Comparison of ENCODE assay signal across 24 cellular contexts in the genomic region with DNA sequence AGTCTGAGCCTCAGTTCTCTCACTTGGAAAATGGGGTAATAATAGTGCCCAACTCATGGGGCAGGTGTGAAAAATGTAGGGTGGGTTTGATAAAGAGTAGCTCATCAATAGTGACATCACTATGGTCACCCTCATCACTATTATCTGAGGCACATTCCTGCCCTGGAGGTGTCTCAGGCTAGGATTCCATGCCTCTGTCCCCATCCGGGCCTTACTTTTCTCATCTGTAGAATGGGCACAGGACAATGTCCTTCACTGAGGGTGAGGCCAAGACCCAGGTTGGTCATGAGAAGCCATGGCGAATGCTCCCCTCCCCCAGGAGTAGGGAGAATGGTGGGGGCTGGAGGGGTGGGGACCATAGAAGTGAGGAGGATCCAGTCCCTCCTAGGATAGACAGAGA.
"Had no signal": no experiment of that assay in that cellular context is flagged by ENCODE, and none has a peak within 500 bp of the region (broad histone marks: within the 10 kb centered on the region; RNA-seq: fewer than 3 reads in every experiment).

No MANE protein-coding gene starts in this region.

- H3K27me3 ChIP-seq: colonic mucosa, dorsolateral prefrontal cortex, hepatocyte had no signal

- H3K27ac Mint-ChIP-seq: dendritic cell treated with granulocyte-macrophage colony-stimulating factor and Interleukin-4, amounts not matched to agents 40 ng/mL and 50 ng/mL, for 4 days; immature natural killer cell; mesothelial cell of epicardium had no signal

- H3K27ac ChIP-seq: colonic mucosa, dorsolateral prefrontal cortex, esophagus muscularis mucosa, foreskin keratinocyte, gastroesophageal sphincter, heart left ventricle, hepatocyte, left ventricle myocardium inferior, lower lobe of right lung had no signal

- H3K36me3 Mint-ChIP-seq: immature natural killer cell, mesothelial cell of epicardium had no signal

- H3K4me2 ChIP-seq: hepatocyte had no signal

- H3K4me3 Mint-ChIP-seq: dendritic cell treated with granulocyte-macrophage colony-stimulating factor and Interleukin-4, amounts not matched to agents 40 ng/mL and 50 ng/mL, for 4 days; immature natural killer cell; mesothelial cell of epicardium had no signal

- H3K4me1 ChIP-seq: colonic mucosa, foreskin keratinocyte, lower lobe of right lung had no signal

- H3K36me3 ChIP-seq: colonic mucosa, esophagus muscularis mucosa, gastroesophageal sphincter, heart left ventricle, left ventricle myocardium inferior, lower lobe of right lung had no signal

- H3K9me3 ChIP-seq: colonic mucosa, esophagus muscularis mucosa, gastroesophageal sphincter, heart left ventricle, left ventricle myocardium inferior, lower lobe of right lung, mucosa of descending colon had no signal

- H3K4me3 ChIP-seq: colonic mucosa, dorsolateral prefrontal cortex, esophagus muscularis mucosa, gastroesophageal sphincter, heart left ventricle, hepatocyte, left ventricle myocardium inferior, lower lobe of right lung, mucosa of descending colon had no signal

- H2AFZ ChIP-seq: hepatocyte had no signal

- FAIRE-seq: endothelial cell of umbilical vein, frontal cortex, kidney had no signal

- H3K79me2 ChIP-seq: hepatocyte had no signal

- H3K9me3 Mint-ChIP-seq: dendritic cell treated with granulocyte-macrophage colony-stimulating factor and Interleukin-4, amounts not matched to agents 40 ng/mL and 50 ng/mL, for 4 days; immature natural killer cell; mesothelial cell of epicardium had no signal

- DNase-seq: colonic mucosa; cortex of kidney; dorsolateral prefrontal cortex; effector CD4-positive, alpha-beta T cell; effector memory CD4-positive, alpha-beta T cell; foreskin keratinocyte; heart left ventricle; hypothalamus; immature natural killer cell; islet precursor cell; kidney; kidney glomerular epithelial cell; left colon; left ventricle myocardium inferior; lower lobe of right lung; mesenchymal stem cell; mucosa of descending colon had no signal
